Comparison of ENCODE assay signal across 22 cellular contexts in the genomic region with DNA sequence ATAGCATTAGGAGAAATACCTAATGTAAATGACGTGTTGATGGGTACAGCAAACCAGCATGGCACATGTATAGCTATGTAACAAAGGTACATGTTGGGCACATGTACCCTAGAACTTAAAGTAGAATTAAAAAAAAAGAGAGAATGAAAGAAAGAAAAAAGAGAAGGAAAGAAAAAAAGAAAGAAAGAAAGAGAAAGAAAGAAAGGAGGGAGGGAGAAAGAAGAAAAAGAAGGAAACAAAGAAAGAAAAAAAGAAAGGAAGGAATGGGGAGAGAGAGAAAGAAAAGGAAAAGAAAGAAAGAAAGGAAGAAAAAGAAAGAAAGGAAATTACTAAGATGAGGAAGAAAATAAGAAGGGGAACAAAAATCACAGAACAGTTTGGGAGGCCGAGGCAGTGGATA.
"Had no signal": no experiment of that assay in that cellular context is flagged by ENCODE, and none has a peak within 500 bp of the region (broad histone marks: within the 10 kb centered on the region; RNA-seq: fewer than 3 reads in every experiment).

No MANE protein-coding gene starts in this region.

- DNase-seq: dermis blood vessel endothelial cell; dorsolateral prefrontal cortex; effector CD4-positive, alpha-beta T cell; effector memory CD4-positive, alpha-beta T cell; foreskin melanocyte; gastrocnemius medialis; glutamatergic neuron; head of caudate nucleus; heart right ventricle; hippocampal formation; left cardiac atrium; left lung; left ventricle myocardium superior; lower lobe of right lung; mesendoderm; midbrain; naive thymus-derived CD4-positive, alpha-beta T cell had no signal

- H3K36me3 ChIP-seq: esophagus muscularis mucosa, gastrocnemius medialis, heart right ventricle, left lung, lower lobe of right lung had no signal

- H3K9me3 ChIP-seq: esophagus muscularis mucosa, gastrocnemius medialis, left lung, lower lobe of right lung had no signal

- H3K4me3 ChIP-seq: coronary artery, dorsolateral prefrontal cortex, esophagus muscularis mucosa, gastrocnemius medialis, heart right ventricle, left lung, lower lobe of right lung had no signal

- ATAC-seq: gastrocnemius medialis; heart right ventricle; left cardiac atrium; left lung; left ventricle myocardium superior; lower lobe of right lung; naive thymus-derived CD4-positive, alpha-beta T cell had no signal

- H3K27ac ChIP-seq: coronary artery, dorsolateral prefrontal cortex, esophagus muscularis mucosa, gastrocnemius medialis, heart right ventricle, left lung, lower lobe of right lung had no signal

- H3K36me3 Mint-ChIP-seq: naive thymus-derived CD4-positive, alpha-beta T cell had no signal

- H3K27ac Mint-ChIP-seq: naive thymus-derived CD4-positive, alpha-beta T cell had no signal

- H3K4me3 Mint-ChIP-seq: naive thymus-derived CD4-positive, alpha-beta T cell had no signal

- H3K4me1 ChIP-seq: esophagus muscularis mucosa, gastrocnemius medialis, heart right ventricle, left lung, lower lobe of right lung had no signal

- FAIRE-seq: endothelial cell of umbilical vein, islet of Langerhans, keratinocyte had no signal

- H3K4me1 Mint-ChIP-seq: naive thymus-derived CD4-positive, alpha-beta T cell had no signal

- H3K27me3 Mint-ChIP-seq: naive thymus-derived CD4-positive, alpha-beta T cell had no signal

- H3K27me3 ChIP-seq: dorsolateral prefrontal cortex, esophagus muscularis mucosa, gastrocnemius medialis, heart right ventricle, left lung had no signal
